21 cellular contexts compared by ENCODE assay signal in the genomic region with DNA sequence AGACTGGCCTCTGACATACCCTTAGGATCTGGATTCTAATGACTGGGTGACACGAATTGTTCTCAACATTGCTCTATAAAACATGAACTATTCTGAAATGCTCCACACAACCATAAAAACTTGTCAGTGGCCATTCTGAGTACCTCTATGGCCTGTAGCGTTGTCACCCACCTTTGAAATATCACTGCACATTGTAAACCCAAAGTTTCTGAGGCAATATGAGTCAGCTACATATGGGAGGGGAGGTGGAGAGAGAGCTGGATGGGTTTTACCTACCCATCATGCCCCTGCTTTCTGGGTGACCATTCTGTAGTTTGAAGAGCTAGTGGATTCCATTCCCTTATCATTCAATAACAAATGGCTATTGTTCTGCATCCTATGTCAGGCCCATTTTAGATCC.
"Had no signal": no experiment of that assay in that cellular context is flagged by ENCODE, and none has a peak within 500 bp of the region (broad histone marks: within the 10 kb centered on the region; RNA-seq: fewer than 3 reads in every experiment).

No MANE protein-coding gene starts in this region.

- H3K4me2 ChIP-seq: SK-N-SH had no signal

- H3K27ac Mint-ChIP-seq: T-cell had no signal

- H3K27ac ChIP-seq: HL-60, RWPE1 had no signal

- H3K9ac ChIP-seq: SK-N-SH had no signal

- H3K9me3 ChIP-seq: SK-N-SH had no signal

- H3K4me3 Mint-ChIP-seq: T-cell had no signal

- H3K36me3 Mint-ChIP-seq: T-cell had no signal

- H3K27me3 Mint-ChIP-seq: T-cell had no signal

- H3K9me3 Mint-ChIP-seq: T-cell had no signal

- DNase-seq: Karpas-422, KG1, MM.1S, NCI-H1092 treated with DMSO at 0.1 percent for 48 hours, NCI-H1436, NCI-H187, NCI-H2029, NCI-H2081 treated with DMSO at 0.1 percent for 48 hours, NCI-H2171, NCI-H226, NCI-H446, NCI-H510A, NCI-H524 treated with DMSO at 0.1 percent for 48 hours, NCI-H69, NCI-H774, SHP77, SK-N-SH, SW 1271, T-cell had no signal
